ENCODE assay signal across 1 cellular context in the genomic region with DNA sequence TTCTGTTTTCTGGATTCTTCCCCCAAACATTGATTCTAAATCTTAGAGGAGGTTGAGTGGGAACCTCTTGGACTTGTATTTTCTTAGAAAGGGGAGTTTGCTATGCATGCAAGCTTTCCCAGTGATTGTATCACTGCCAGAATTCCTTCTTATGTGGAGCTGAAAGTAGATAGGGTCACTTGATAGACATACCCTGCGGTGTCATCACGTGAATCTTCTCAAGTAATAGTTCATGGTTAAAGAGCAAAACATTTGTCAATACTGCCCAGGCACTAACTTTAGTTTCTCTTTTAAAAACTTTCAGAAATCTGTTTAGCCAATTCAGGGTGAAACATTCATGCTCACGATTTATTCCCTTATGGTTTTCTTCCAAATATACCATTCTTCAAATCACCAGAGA.
TF ChIP-seq lines count a peak whose summit lies in the region.

No MANE protein-coding gene starts in this region.

TF ChIP-seq in GM12878, 131 proteins besides CTCF, POLR2A, EP300 and RAD21:
- TF ChIP-seq, protein P1, sequence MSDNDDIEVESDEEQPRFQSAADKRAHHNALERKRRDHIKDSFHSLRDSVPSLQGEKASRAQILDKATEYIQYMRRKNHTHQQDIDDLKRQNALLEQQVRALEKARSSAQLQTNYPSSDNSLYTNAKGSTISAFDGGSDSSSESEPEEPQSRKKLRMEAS (IDR thresholded peaks at IDR 0.05; ENCODE audit: low read depth, low read length), result no peak
- TF ChIP-seq, protein P2, sequence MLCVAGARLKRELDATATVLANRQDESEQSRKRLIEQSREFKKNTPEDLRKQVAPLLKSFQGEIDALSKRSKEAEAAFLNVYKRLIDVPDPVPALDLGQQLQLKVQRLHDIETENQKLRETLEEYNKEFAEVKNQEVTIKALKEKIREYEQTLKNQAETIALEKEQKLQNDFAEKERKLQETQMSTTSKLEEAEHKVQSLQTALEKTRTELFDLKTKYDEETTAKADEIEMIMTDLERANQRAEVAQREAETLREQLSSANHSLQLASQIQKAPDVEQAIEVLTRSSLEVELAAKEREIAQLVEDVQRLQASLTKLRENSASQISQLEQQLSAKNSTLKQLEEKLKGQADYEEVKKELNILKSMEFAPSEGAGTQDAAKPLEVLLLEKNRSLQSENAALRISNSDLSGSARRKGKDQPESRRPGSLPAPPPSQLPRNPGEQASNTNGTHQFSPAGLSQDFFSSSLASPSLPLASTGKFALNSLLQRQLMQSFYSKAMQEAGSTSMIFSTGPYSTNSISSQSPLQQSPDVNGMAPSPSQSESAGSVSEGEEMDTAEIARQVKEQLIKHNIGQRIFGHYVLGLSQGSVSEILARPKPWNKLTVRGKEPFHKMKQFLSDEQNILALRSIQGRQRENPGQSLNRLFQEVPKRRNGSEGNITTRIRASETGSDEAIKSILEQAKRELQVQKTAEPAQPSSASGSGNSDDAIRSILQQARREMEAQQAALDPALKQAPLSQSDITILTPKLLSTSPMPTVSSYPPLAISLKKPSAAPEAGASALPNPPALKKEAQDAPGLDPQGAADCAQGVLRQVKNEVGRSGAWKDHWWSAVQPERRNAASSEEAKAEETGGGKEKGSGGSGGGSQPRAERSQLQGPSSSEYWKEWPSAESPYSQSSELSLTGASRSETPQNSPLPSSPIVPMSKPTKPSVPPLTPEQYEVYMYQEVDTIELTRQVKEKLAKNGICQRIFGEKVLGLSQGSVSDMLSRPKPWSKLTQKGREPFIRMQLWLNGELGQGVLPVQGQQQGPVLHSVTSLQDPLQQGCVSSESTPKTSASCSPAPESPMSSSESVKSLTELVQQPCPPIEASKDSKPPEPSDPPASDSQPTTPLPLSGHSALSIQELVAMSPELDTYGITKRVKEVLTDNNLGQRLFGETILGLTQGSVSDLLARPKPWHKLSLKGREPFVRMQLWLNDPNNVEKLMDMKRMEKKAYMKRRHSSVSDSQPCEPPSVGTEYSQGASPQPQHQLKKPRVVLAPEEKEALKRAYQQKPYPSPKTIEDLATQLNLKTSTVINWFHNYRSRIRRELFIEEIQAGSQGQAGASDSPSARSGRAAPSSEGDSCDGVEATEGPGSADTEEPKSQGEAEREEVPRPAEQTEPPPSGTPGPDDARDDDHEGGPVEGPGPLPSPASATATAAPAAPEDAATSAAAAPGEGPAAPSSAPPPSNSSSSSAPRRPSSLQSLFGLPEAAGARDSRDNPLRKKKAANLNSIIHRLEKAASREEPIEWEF (IDR thresholded peaks at IDR 0.05; ENCODE audit: insufficient replicate concordance, low read depth, low read length), result peak; percentile 12
- TF ChIP-seq POLR2AphosphoS5 (IDR thresholded peaks at IDR 0.05; ENCODE audit: low read length) (no peak), RAD51 (IDR thresholded peaks at IDR 0.05) (0 out of 2 replicates have a peak, but pooled peaks have one; percentile 42), ASH2L (IDR thresholded peaks at IDR 0.05; ENCODE audit: borderline replicate concordance, low read depth) (no peak), RBBP5 (conservative IDR thresholded peaks at IDR 0.05) (no peak), SREBF2 (IDR thresholded peaks at IDR 0.05; ENCODE audit: low read length) (no peak), BHLHE40 (IDR thresholded peaks at IDR 0.05; ENCODE audit: borderline replicate concordance in 1 of 2, low read depth in 2 of 2, low read length in 1 of 2) (peak; percentile 29 to 83; a peak in 2 of 4 replicates), POLR2AphosphoS2 (IDR thresholded peaks at IDR 0.05; ENCODE audit: low read depth, low read length) (no peak), CREM (IDR thresholded peaks at IDR 0.05; ENCODE audit: low read depth) (no peak), IKZF2 (IDR thresholded peaks at IDR 0.05) (0 out of 4 replicates have a peak, but pooled peaks of 1 of the 2 experiments have one; percentile 41), GATAD2B (conservative IDR thresholded peaks at IDR 0.05; ENCODE audit: low read depth) (no peak), TCF12 (IDR thresholded peaks at IDR 0.05; ENCODE audit: low read depth, low read length) (no peak)
- TF ChIP-seq, protein P3, sequence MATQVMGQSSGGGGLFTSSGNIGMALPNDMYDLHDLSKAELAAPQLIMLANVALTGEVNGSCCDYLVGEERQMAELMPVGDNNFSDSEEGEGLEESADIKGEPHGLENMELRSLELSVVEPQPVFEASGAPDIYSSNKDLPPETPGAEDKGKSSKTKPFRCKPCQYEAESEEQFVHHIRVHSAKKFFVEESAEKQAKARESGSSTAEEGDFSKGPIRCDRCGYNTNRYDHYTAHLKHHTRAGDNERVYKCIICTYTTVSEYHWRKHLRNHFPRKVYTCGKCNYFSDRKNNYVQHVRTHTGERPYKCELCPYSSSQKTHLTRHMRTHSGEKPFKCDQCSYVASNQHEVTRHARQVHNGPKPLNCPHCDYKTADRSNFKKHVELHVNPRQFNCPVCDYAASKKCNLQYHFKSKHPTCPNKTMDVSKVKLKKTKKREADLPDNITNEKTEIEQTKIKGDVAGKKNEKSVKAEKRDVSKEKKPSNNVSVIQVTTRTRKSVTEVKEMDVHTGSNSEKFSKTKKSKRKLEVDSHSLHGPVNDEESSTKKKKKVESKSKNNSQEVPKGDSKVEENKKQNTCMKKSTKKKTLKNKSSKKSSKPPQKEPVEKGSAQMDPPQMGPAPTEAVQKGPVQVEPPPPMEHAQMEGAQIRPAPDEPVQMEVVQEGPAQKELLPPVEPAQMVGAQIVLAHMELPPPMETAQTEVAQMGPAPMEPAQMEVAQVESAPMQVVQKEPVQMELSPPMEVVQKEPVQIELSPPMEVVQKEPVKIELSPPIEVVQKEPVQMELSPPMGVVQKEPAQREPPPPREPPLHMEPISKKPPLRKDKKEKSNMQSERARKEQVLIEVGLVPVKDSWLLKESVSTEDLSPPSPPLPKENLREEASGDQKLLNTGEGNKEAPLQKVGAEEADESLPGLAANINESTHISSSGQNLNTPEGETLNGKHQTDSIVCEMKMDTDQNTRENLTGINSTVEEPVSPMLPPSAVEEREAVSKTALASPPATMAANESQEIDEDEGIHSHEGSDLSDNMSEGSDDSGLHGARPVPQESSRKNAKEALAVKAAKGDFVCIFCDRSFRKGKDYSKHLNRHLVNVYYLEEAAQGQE (IDR thresholded peaks at IDR 0.05; ENCODE audit: low read depth, low read length), result no peak
- TF ChIP-seq, protein P4, sequence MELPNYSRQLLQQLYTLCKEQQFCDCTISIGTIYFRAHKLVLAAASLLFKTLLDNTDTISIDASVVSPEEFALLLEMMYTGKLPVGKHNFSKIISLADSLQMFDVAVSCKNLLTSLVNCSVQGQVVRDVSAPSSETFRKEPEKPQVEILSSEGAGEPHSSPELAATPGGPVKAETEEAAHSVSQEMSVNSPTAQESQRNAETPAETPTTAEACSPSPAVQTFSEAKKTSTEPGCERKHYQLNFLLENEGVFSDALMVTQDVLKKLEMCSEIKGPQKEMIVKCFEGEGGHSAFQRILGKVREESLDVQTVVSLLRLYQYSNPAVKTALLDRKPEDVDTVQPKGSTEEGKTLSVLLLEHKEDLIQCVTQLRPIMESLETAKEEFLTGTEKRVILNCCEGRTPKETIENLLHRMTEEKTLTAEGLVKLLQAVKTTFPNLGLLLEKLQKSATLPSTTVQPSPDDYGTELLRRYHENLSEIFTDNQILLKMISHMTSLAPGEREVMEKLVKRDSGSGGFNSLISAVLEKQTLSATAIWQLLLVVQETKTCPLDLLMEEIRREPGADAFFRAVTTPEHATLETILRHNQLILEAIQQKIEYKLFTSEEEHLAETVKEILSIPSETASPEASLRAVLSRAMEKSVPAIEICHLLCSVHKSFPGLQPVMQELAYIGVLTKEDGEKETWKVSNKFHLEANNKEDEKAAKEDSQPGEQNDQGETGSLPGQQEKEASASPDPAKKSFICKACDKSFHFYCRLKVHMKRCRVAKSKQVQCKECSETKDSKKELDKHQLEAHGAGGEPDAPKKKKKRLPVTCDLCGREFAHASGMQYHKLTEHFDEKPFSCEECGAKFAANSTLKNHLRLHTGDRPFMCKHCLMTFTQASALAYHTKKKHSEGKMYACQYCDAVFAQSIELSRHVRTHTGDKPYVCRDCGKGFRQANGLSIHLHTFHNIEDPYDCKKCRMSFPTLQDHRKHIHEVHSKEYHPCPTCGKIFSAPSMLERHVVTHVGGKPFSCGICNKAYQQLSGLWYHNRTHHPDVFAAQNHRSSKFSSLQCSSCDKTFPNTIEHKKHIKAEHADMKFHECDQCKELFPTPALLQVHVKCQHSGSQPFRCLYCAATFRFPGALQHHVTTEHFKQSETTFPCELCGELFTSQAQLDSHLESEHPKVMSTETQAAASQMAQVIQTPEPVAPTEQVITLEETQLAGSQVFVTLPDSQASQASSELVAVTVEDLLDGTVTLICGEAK (IDR thresholded peaks at IDR 0.05; ENCODE audit: borderline replicate concordance), result no peak
- TF ChIP-seq, protein P5, sequence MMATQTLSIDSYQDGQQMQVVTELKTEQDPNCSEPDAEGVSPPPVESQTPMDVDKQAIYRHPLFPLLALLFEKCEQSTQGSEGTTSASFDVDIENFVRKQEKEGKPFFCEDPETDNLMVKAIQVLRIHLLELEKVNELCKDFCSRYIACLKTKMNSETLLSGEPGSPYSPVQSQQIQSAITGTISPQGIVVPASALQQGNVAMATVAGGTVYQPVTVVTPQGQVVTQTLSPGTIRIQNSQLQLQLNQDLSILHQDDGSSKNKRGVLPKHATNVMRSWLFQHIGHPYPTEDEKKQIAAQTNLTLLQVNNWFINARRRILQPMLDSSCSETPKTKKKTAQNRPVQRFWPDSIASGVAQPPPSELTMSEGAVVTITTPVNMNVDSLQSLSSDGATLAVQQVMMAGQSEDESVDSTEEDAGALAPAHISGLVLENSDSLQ (IDR thresholded peaks at IDR 0.05), result peak; percentile 23; the same call in 1 of the 2 replicates
